Comparison of ENCODE assay signal across 8 cellular contexts in the genomic region with DNA sequence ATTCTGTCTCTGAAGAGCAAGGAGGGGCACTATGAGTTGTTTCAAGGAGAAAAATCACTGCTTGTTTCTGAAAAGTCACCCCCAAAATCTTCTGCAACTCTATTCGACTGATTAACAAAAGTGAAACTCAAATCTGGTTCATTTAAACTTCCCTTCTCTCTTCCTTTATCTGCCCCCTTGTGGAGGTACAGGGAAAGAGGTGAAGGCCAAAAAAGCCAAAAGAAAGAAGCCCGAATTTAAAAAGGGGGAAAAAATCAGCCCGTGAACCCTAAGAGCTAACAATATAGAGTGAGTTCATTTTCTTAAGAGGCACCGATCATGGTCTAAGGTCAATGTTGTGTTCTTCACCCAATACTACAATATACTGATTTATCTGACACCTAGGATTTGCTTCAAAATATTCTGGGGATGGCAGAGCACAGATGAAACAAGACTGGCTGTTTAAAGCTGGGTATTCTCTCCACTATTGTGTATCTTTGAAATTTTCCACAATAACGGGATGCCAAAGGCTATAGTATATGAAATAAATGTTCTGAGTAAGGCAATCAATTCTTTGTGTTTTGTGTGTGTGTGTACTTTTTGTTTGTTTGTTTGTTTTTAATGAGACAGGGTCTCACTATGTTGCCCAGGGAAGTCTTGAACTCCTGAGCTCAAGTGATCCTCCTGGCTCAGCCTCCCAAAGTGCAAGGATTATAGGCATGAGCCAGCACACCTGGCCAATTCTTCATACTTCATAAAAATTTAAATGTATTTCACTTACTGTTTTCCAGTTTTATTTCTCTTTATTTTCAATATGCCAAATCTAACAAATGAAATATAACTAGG. TPM values are rescaled to one million over a fixed set of nuclear protein-coding genes. Genes with fewer than 3 reads are reported as not detected.
DNase-seq lines count a peak whose midpoint lies in the region; ATAC-seq, FAIRE-seq and TF ChIP-seq lines count a peak whose summit lies in the region.

No MANE protein-coding gene starts in this region.

- no peaks in the 10 kb centered on the region for H3K27me3 Mint-ChIP-seq in astrocyte (ENCODE audit: low read depth, unreplicated experiment)

- no peaks in the 10 kb centered on the region for H3K27me3 ChIP-seq in PC-3 (ENCODE audit: low read length)
- H3K27me3 ChIP-seq in astrocyte (ENCODE audit: insufficient read depth, low read length) = no peaks in the 10 kb centered on the region
- H3K27me3 ChIP-seq in hepatocyte = no peaks in the 10 kb centered on the region
- H3K27me3 ChIP-seq in skeletal muscle satellite cell (ENCODE audit: control insufficient read depth, insufficient read depth, low read length) = no peaks in the 10 kb centered on the region

- H3K27ac ChIP-seq in PC-3 (ENCODE audit: low read length) (no peak overlapping the region), astrocyte (ENCODE audit: low read depth, low read length) (no peak overlapping the region), hepatocyte (no peak overlapping the region)

- H3K4me2 ChIP-seq in PC-3 (ENCODE audit: low read length) (peak overlapping the region; percentile 70), astrocyte (ENCODE audit: low read length) (peak overlapping the region; percentile 75), hepatocyte (peak overlapping the region; percentile 70), skeletal muscle satellite cell (ENCODE audit: low read length) (peak overlapping the region; percentile 83)

- H3F3A ChIP-seq in PC-3 (ENCODE audit: low read length, unreplicated experiment) = no peaks in the 10 kb centered on the region

- no peaks in the 10 kb centered on the region for H3K9me3 Mint-ChIP-seq in astrocyte (ENCODE audit: unreplicated experiment)

- H3K36me3 ChIP-seq in PC-3 (ENCODE audit: low read depth, low read length) = peaks cover 6% of the 10 kb centered on the region; the same call in 1 of the 2 replicates
- H3K36me3 ChIP-seq in astrocyte (ENCODE audit: insufficient read depth, low read length) = no peaks in the 10 kb centered on the region
- H3K36me3 ChIP-seq in hepatocyte (replicated peaks; ENCODE audit: insufficient read depth, low read depth) = no peaks in the 10 kb centered on the region
- H3K36me3 ChIP-seq in skeletal muscle satellite cell (ENCODE audit: insufficient read depth, low read length) = no peaks in the 10 kb centered on the region

- no peaks in the 10 kb centered on the region for H3K36me3 Mint-ChIP-seq in astrocyte (ENCODE audit: low read depth, unreplicated experiment)

- WGBS in hepatocyte (ENCODE audit: low lambda C conversion rate, missing lambda C conversion rate) = 41% methylated on average over 5 of the region's 5 CpGs

- H2AFZ ChIP-seq in PC-3 (ENCODE audit: low read length) (no peak overlapping the region), astrocyte (ENCODE audit: low read depth, low read length) (no peak overlapping the region), hepatocyte (no peak overlapping the region)

- H3K9me2 ChIP-seq in PC-3 (replicated peaks; ENCODE audit: low read length) (no peaks in the 10 kb centered on the region), hepatocyte (replicated peaks; ENCODE audit: insufficient read depth) (no peaks in the 10 kb centered on the region)

- no TSS peak for BruUV-seq in PC-3 (replicated peaks; lab: Mats Ljungman, UMichigan)

- H3K79me2 ChIP-seq in PC-3 (ENCODE audit: low read length) = no peaks in the 10 kb centered on the region
- H3K79me2 ChIP-seq in astrocyte (ENCODE audit: insufficient read depth, low read length) = no peaks in the 10 kb centered on the region
- no peaks in the 10 kb centered on the region for H3K79me2 ChIP-seq in hepatocyte

- CTCF ChIA-PET in PC-3 (lab: Charles Lee) = interaction anchor here (0.6 to 1.0 kb wide), 5 partner anchors 20 to 336 kb away, joined by 3 to 6 read pairs (median 4); partner anchors contain the start of gene EEF1AKMT1

- POLR2A ChIA-PET in PC-3 (lab: Charles Lee; ENCODE audit: unreplicated experiment) = no interaction called here

- peak; percentile 47 for ATAC-seq in HG03045 (IDR thresholded peaks at IDR 0.05; ENCODE audit: unreplicated experiment)
- peak; percentile 45; the same call in 1 of the 2 replicates for ATAC-seq in PC-3
- ATAC-seq in HG02759 (IDR thresholded peaks at IDR 0.05; ENCODE audit: unreplicated experiment) = no peak

- peak overlapping the region; percentile 63 for H3K27ac Mint-ChIP-seq in astrocyte (ENCODE audit: unreplicated experiment)

- intact Hi-C loops in PC-3 (cut with micrococcal nuclease) = loop anchor here (1.0 to 5.0 kb wide), 3 partner anchors 116 to 646 kb away; no protein-coding TSS in a partner anchor

- H3K9ac ChIP-seq in PC-3 (ENCODE audit: low read length) = no peak overlapping the region
- H3K9ac ChIP-seq in astrocyte (ENCODE audit: low read length) = peak overlapping the region; percentile 8
- peak overlapping the region; percentile 48 for H3K9ac ChIP-seq in skeletal muscle satellite cell (ENCODE audit: low read depth, low read length)

- H4K20me1 ChIP-seq in PC-3 (ENCODE audit: low read length) (peaks cover 5% of the 10 kb centered on the region; the same call in 1 of the 2 replicates), astrocyte (ENCODE audit: insufficient read depth, low read length) (no peaks in the 10 kb centered on the region), hepatocyte (ENCODE audit: insufficient read depth, poor library complexity, severe bottlenecking) (no peaks in the 10 kb centered on the region)

- H3K4me1 Mint-ChIP-seq in astrocyte (ENCODE audit: low read depth, unreplicated experiment) = peaks cover 37% of the 10 kb centered on the region

- peak; percentile 68 for FAIRE-seq in astrocyte (lab: Jason Lieb, UNC)

- H3K4me1 ChIP-seq in PC-3 (ENCODE audit: insufficient read depth, low read length) = peaks cover 10% of the 10 kb centered on the region; the same call in 1 of the 2 replicates
- H3K4me1 ChIP-seq in astrocyte (ENCODE audit: insufficient read depth, low read length) = peaks cover 25% of the 10 kb centered on the region
- peaks cover 7% of the 10 kb centered on the region for H3K4me1 ChIP-seq in hepatocyte (ENCODE audit: insufficient read depth)
- H3K4me1 ChIP-seq in skeletal muscle satellite cell (ENCODE audit: control insufficient read depth, insufficient read depth, low read length) = peaks cover 44% of the 10 kb centered on the region

- DNase-seq in stimulated activated CD4-positive, alpha-beta T cell treated with anti-CD3 and anti-CD28 coated beads, Interleukin-15, amount 100 ng/mL, for 24 hours = peak; percentile 21
- no peak for DNase-seq in stimulated activated CD4-positive, alpha-beta T cell treated with anti-CD3 and anti-CD28 coated beads, Interleukin-12 subunit alpha, Interleukin-12 subunit beta, amount 100 ng/mL, for 4 hours
- DNase-seq in PC-3 = peak; percentile 75
- DNase-seq in astrocyte (ENCODE audit: low read depth) = no peak
- peak; percentile 64 for DNase-seq in hepatocyte (ENCODE audit: low spot score)

- H3K4me3 ChIP-seq in PC-3 (ENCODE audit: low read length) (peak overlapping the region; percentile 26; the same call in 1 of the 2 replicates), astrocyte (ENCODE audit: insufficient read depth, low read depth, low read length) (no peak overlapping the region), hepatocyte (no peak overlapping the region), skeletal muscle satellite cell (ENCODE audit: low read length) (peak overlapping the region; percentile 60)

- TF ChIP-seq CTCF in PC-3 (conservative IDR thresholded peaks at IDR 0.05; ENCODE audit: low read depth, low read length) = peak; percentile 93
- TF ChIP-seq CTCF in astrocyte (IDR thresholded peaks at IDR 0.05; ENCODE audit: insufficient read depth, low read depth, low read length) = peak; percentile 94
- peak; percentile 77 for TF ChIP-seq CTCF in hepatocyte (IDR thresholded peaks at IDR 0.05; ENCODE audit: poor library complexity)

- H3K4me3 Mint-ChIP-seq in astrocyte (ENCODE audit: unreplicated experiment) = no peak overlapping the region

- no peaks in the 10 kb centered on the region for H3K9me3 ChIP-seq in PC-3 (ENCODE audit: low read length)
- no peaks in the 10 kb centered on the region for H3K9me3 ChIP-seq in astrocyte (ENCODE audit: insufficient read depth, low read depth, low read length)
- no peaks in the 10 kb centered on the region for H3K9me3 ChIP-seq in hepatocyte (ENCODE audit: low read depth)
- no peaks in the 10 kb centered on the region for H3K9me3 ChIP-seq in skeletal muscle satellite cell (replicated peaks; ENCODE audit: low read length)

RNA-seq across cellular contexts. Expression of gene EEF1AKMT1, which starts 55.0 kb away (rescaled TPM):
- total RNA-seq in PC-3 (2014; rRNA removed) = 6.2 and 10.6 TPM in 2 replicates
- total RNA-seq in astrocyte = 6.7 and 7.1 TPM in 2 replicates
- 9.2 TPM in 2 replicates for total RNA-seq in hepatocyte
- polyA plus RNA-seq in hepatocyte = 13.6 and 21.1 TPM in 2 replicates
- 9.8 and 12.9 TPM in 2 replicates for total RNA-seq in skeletal muscle satellite cell (2012; rRNA removed)

Comparison
In these comparisons a context has a peak if more than half of its experiments do, and no peak if none do; other contexts are left out.
1. DNase-seq: peak in stimulated activated CD4-positive, alpha-beta T cell treated with anti-CD3 and anti-CD28 coated beads, Interleukin-15, amount 100 ng/mL, for 24 hours (single experiment), PC-3 (single experiment) and hepatocyte (single experiment); none in stimulated activated CD4-positive, alpha-beta T cell treated with anti-CD3 and anti-CD28 coated beads, Interleukin-12 subunit alpha, Interleukin-12 subunit beta, amount 100 ng/mL, for 4 hours (single experiment) and astrocyte (single experiment).
2. H3K4me3 ChIP-seq: peak in PC-3 (single experiment) and skeletal muscle satellite cell (single experiment); none in astrocyte (single experiment) and hepatocyte (single experiment).
3. Peak in every context shown above with its lines, with median percentiles within 50 percentile points of each other: H3K4me2 ChIP-seq and CTCF ChIP-seq.